In the genomic region with DNA sequence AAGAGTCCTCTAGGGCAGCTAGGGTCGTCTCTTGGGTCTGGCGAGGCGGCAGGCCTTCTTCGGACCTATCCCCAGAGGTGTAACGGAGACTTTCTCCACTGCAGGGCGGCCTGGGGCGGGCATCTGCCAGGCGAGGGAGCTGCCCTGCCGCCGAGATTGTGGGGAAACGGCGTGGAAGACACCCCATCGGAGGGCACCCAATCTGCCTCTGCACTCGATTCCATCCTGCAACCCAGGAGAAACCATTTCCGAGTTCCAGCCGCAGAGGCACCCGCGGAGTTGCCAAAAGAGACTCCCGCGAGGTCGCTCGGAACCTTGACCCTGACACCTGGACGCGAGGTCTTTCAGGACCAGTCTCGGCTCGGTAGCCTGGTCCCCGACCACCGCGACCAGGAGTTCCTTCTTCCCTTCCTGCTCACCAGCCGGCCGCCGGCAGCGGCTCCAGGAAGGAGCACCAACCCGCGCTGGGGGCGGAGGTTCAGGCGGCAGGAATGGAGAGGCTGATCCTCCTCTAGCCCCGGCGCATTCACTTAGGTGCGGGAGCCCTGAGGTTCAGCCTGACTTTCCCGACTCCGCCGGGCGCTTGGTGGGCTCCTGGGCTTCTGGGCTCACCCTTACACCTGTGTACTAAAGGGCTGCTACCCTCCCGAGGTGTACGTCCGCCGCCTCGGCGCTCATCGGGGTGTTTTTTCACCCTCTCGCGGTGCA, we compare ENCODE assay signal across 12 cellular contexts. TPM values are rescaled to one million over a fixed set of nuclear protein-coding genes. Genes with fewer than 3 reads are reported as not detected.
DNase-seq lines count a peak whose midpoint lies in the region; ATAC-seq and TF ChIP-seq lines count a peak whose summit lies in the region.
"Had no signal": no experiment of that assay in that cellular context is flagged by ENCODE, and none has a peak within 500 bp of the region (broad histone marks: within the 10 kb centered on the region; RNA-seq: fewer than 3 reads in every experiment).

No MANE protein-coding gene starts in this region.

- DNase-seq in HL-60 (ENCODE audit: low read depth in 1 of 2, low spot score in 1 of 2) (no peak), body of pancreas (peak; percentile 14 to 50 (median 44)), NCI-H2196 (lab: John Stamatoyannopoulos, UW; ENCODE audit: unreplicated experiment) (no peak), NCI-H187 (lab: John Stamatoyannopoulos, UW) (no peak), MM.1S (no peak)
- DNase-seq in stimulated activated effector memory CD8-positive, alpha-beta T cell treated with anti-CD3 and anti-CD28 coated beads, Interleukin-12 subunit alpha, Interleukin-12 subunit beta, amount 100 ng/mL, for 72 hours (ENCODE audit: low spot score in 2 of 2), result no peak
- DNase-seq: NCI-H1436 treated with DMSO at 0.1 percent for 48 hours, T-helper 2 cell, transverse colon had no signal

- no peaks in the 10 kb centered on the region for H4K20me1 ChIP-seq in MM.1S (ENCODE audit: insufficient read depth, low read length)

- peaks cover 22% of the 10 kb centered on the region for H3K4me1 Mint-ChIP-seq in stimulated activated effector memory CD8-positive, alpha-beta T cell treated with anti-CD3 and anti-CD28 coated beads, Interleukin-12 subunit alpha, Interleukin-12 subunit beta, amount 100 ng/mL, for 72 hours

- H3K4me3 ChIP-seq in HL-60 (replicated peaks; ENCODE audit: insufficient read depth, low read length) (peak overlapping the region; percentile 10), body of pancreas (no peak overlapping the region), iPS-18a (ENCODE audit: low read length) (peak overlapping the region; percentile 53), MM.1S (ENCODE audit: low read length) (no peak overlapping the region)

- TF ChIP-seq CTCF in HL-60 (IDR thresholded peaks at IDR 0.05; ENCODE audit: insufficient read depth, low read length), result no peak
- no peak for TF ChIP-seq CTCF in body of pancreas (IDR thresholded peaks at IDR 0.05)
- TF ChIP-seq CTCF in MM.1S (IDR thresholded peaks at IDR 0.05; ENCODE audit: low read length), result no peak

- H3K36me3 ChIP-seq in body of pancreas (replicated peaks in 1 of 2; ENCODE audit: insufficient read depth in 1 of 2, low read depth in 2 of 2) (no peaks in the 10 kb centered on the region), iPS-18a (ENCODE audit: control insufficient read depth, low read depth, low read length) (no peaks in the 10 kb centered on the region), MM.1S (replicated peaks; ENCODE audit: insufficient read depth, low read length) (no peaks in the 10 kb centered on the region)
- H3K36me3 ChIP-seq: transverse colon had no signal

- H3K9ac ChIP-seq in iPS-18a (ENCODE audit: low read length), result no peak overlapping the region
- H3K9ac ChIP-seq in MM.1S (ENCODE audit: low read length), result no peak overlapping the region

- H3K27me3 ChIP-seq in HL-60 (ENCODE audit: insufficient read depth, poor library complexity, severe bottlenecking) (peaks cover 67% of the 10 kb centered on the region), body of pancreas (peaks cover 0 to 4% of the 10 kb centered on the region in 2 donors), iPS-18a (ENCODE audit: control insufficient read depth, insufficient read depth, low read length) (peaks cover 98% of the 10 kb centered on the region), MM.1S (replicated peaks; ENCODE audit: insufficient read depth, low read length) (no peaks in the 10 kb centered on the region; the same call in 1 of the 2 replicates)

- 7% methylated on average over 36 to 52 of the region's 53 CpGs for WGBS in body of pancreas, 2 donors

- no peak overlapping the region for H2AFZ ChIP-seq in MM.1S (ENCODE audit: low read length)

- H3F3A ChIP-seq in MM.1S (ENCODE audit: insufficient read depth, low read length), result no peaks in the 10 kb centered on the region

- H3K4me1 ChIP-seq in body of pancreas (peaks cover 9% of the 10 kb centered on the region), iPS-18a (ENCODE audit: control insufficient read depth, low read depth, low read length) (peaks cover 18% of the 10 kb centered on the region), MM.1S (ENCODE audit: low read length) (no peaks in the 10 kb centered on the region)

- intact Hi-C loops in body of pancreas (cut with DNase I), result no loop called here

- peaks cover 4% of the 10 kb centered on the region for H3K36me3 Mint-ChIP-seq in stimulated activated effector memory CD8-positive, alpha-beta T cell treated with anti-CD3 and anti-CD28 coated beads, Interleukin-12 subunit alpha, Interleukin-12 subunit beta, amount 100 ng/mL, for 72 hours

- H3K9me3 ChIP-seq in body of pancreas (no peaks in the 10 kb centered on the region), iPS-18a (ENCODE audit: control insufficient read depth, low read depth, low read length) (no peaks in the 10 kb centered on the region), MM.1S (replicated peaks; ENCODE audit: insufficient read depth, low read length) (no peaks in the 10 kb centered on the region)
- H3K9me3 ChIP-seq: transverse colon had no signal

- ATAC-seq in body of pancreas (peak; percentile 72), HG03039 (IDR thresholded peaks at IDR 0.05; ENCODE audit: unreplicated experiment) (no peak)
- no peak for ATAC-seq in stimulated activated effector memory CD8-positive, alpha-beta T cell treated with anti-CD3 and anti-CD28 coated beads, Interleukin-12 subunit alpha, Interleukin-12 subunit beta, amount 100 ng/mL, for 72 hours

- H3K27ac ChIP-seq in HL-60 (replicated peaks), result no peak overlapping the region
- no peak overlapping the region for H3K27ac ChIP-seq in body of pancreas
- H3K27ac ChIP-seq in iPS-18a (ENCODE audit: low read length), result no peak overlapping the region
- no peak overlapping the region for H3K27ac ChIP-seq in MM.1S (ENCODE audit: low read length)
- H3K27ac ChIP-seq: transverse colon had no signal

- no peak overlapping the region for H3K4me2 ChIP-seq in MM.1S (ENCODE audit: low read depth, low read length)

- H3K9me3 Mint-ChIP-seq in stimulated activated effector memory CD8-positive, alpha-beta T cell treated with anti-CD3 and anti-CD28 coated beads, Interleukin-12 subunit alpha, Interleukin-12 subunit beta, amount 100 ng/mL, for 72 hours, result no peaks in the 10 kb centered on the region

- H3K9me2 ChIP-seq in MM.1S (replicated peaks; ENCODE audit: insufficient read depth, low read length), result no peaks in the 10 kb centered on the region

- H3K27ac Mint-ChIP-seq in stimulated activated effector memory CD8-positive, alpha-beta T cell treated with anti-CD3 and anti-CD28 coated beads, Interleukin-12 subunit alpha, Interleukin-12 subunit beta, amount 100 ng/mL, for 72 hours, result no peak overlapping the region

- no peak for TF ChIP-seq POLR2A in body of pancreas (IDR thresholded peaks at IDR 0.05)

- no peaks in the 10 kb centered on the region for H3K79me2 ChIP-seq in MM.1S (ENCODE audit: low read length)

- H3K4me3 Mint-ChIP-seq in stimulated activated effector memory CD8-positive, alpha-beta T cell treated with anti-CD3 and anti-CD28 coated beads, Interleukin-12 subunit alpha, Interleukin-12 subunit beta, amount 100 ng/mL, for 72 hours, result peak overlapping the region; percentile 52

RNA-seq across cellular contexts. Expression of gene SIX2, which starts 8.2 kb away (rescaled TPM):
- 1 to 10 TPM; 2.3 to 5.2 TPM for total RNA-seq in body of pancreas

RNA-seq across cellular contexts. Expression of gene SIX3, which starts 59.6 kb away (rescaled TPM):
- total RNA-seq in body of pancreas, result under 1 TPM in 1 of 2 donors, not detected in 1; 0.52 TPM
- total RNA-seq: pulmonary artery endothelial cell, transverse colon had no signal

Comparison
In these comparisons a context has a peak if more than half of its experiments do, and no peak if none do; other contexts are left out.
1. DNase-seq: peak in body of pancreas (4 of 4); none in HL-60 (0 of 2), stimulated activated effector memory CD8-positive, alpha-beta T cell treated with anti-CD3 and anti-CD28 coated beads, Interleukin-12 subunit alpha, Interleukin-12 subunit beta, amount 100 ng/mL, for 72 hours (0 of 2), NCI-H2196 (single experiment), NCI-H187 (0 of 2) and MM.1S (single experiment).
2. H3K4me3 ChIP-seq: peak in HL-60 (single experiment) and iPS-18a (single experiment); none in body of pancreas (0 of 2) and MM.1S (single experiment).